ENCODE assay signal across 9 cellular contexts in the genomic region with DNA sequence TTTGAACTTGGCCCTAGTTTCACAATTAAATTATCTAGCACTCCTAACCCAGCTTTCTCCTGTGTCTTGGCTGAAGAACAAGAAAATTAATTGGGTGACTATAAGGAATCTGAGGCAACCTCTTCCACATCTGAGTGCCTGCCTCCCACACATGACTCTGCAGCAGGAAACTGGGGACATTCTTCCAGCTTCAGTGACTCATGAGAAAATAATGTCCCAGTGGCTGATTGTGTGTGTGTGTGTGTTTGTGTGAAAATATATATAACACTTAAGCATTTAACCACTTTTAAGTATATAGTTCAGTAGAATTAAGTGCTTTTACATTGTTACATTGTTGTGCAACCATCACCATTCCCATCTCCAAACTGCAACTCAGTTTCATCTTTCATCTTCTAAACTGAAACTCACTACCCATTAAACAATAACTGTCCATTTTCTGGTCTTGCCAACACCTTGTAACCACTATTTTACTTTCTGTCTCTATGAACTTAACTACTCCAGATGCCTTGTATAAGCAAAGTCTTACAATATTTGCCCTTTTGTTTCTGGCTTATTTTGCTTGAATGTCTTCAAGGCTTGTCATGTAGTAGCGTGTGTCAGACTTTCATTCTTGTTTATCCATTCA. TPM values are rescaled to one million over a fixed set of nuclear protein-coding genes. Genes with fewer than 3 reads are reported as not detected.
DNase-seq lines count a peak whose midpoint lies in the region; ATAC-seq and TF ChIP-seq lines count a peak whose summit lies in the region.
"Had no signal": no experiment of that assay in that cellular context is flagged by ENCODE, and none has a peak within 500 bp of the region (broad histone marks: within the 10 kb centered on the region; RNA-seq: fewer than 3 reads in every experiment).

No MANE protein-coding gene starts in this region.

- H3K27ac ChIP-seq in coronary artery = peak overlapping the region; percentile 49 to 83

- H3K4me3 ChIP-seq in coronary artery = peak overlapping the region; percentile 26

- DNase-seq in AG09319 (ENCODE audit: extremely low read depth, low read depth) (peak; percentile 74), Kasumi-1 (lab: John Stamatoyannopoulos, UW) (peak; percentile 38 to 56), coronary artery (ENCODE audit: low spot score) (no peak), mucosa of gallbladder (ENCODE audit: low spot score) (peak; percentile 46), NCI-H748 (lab: John Stamatoyannopoulos, UW; ENCODE audit: unreplicated experiment) (no peak), NCI-H2081 treated with DMSO at 0.1 percent for 48 hours (lab: John Stamatoyannopoulos, UW) (no peak)
- DNase-seq: stimulated activated CD4-positive, alpha-beta T cell treated with anti-CD3 and anti-CD28 coated beads, Interleukin-1b, Interleukin-23, amount 100 ng/mL, for 48 hours had no signal

- ATAC-seq in GM21367 (IDR thresholded peaks at IDR 0.05; ENCODE audit: unreplicated experiment) = no peak
- ATAC-seq in GM19467 (IDR thresholded peaks at IDR 0.05; ENCODE audit: unreplicated experiment) = no peak

- TF ChIP-seq CTCF in AG09319 (IDR thresholded peaks at IDR 0.05; ENCODE audit: low read depth, low read length) = no peak
- no peak for TF ChIP-seq CTCF in coronary artery (IDR thresholded peaks at IDR 0.05)

RNA-seq across cellular contexts. Expression of a gene that starts 8.7 kb away (rescaled TPM):
- 12.4 TPM for total RNA-seq in mucosa of gallbladder

RNA-seq across cellular contexts. Expression of a gene that starts 40.8 kb away (rescaled TPM):
- total RNA-seq in mucosa of gallbladder = not detected

Comparison
In these comparisons a context has a peak if more than half of its experiments do, and no peak if none do; other contexts are left out.
1. DNase-seq: peak in AG09319 (single experiment), Kasumi-1 (2 of 2) and mucosa of gallbladder (single experiment); none in coronary artery (single experiment), NCI-H748 (single experiment) and NCI-H2081 treated with DMSO at 0.1 percent for 48 hours (single experiment).